8 cellular contexts compared by ENCODE assay signal in genomic region chr19:3403489-3404323, GRCh38. TPM values are rescaled to one million over a fixed set of nuclear protein-coding genes. Genes with fewer than 3 reads are reported as not detected.
DNase-seq lines count a peak whose midpoint lies in the region; ATAC-seq lines count a peak whose summit lies in the region.

No MANE protein-coding gene starts in this region.

- CTCF ChIA-PET in T-cell (lab: Charles Lee): no interaction called here

- no peaks in the 10 kb centered on the region for H3K4me1 Mint-ChIP-seq in activated T-helper 1 cell treated with anti-CD3 and anti-CD28 coated beads, Interleukin-12 subunit alpha, Interleukin-12 subunit beta, Interleukin-2, Interleukin-4 antibody, amounts not matched to agents 30 ng/mL and 10 ng/mL and 1 ng/mL, durations not matched to agents 14 hours and 24 hours and 36 hours (ENCODE audit: low read depth)
- H3K4me1 Mint-ChIP-seq in T-cell: peaks cover 0 to 6% (median 3%) of the 10 kb centered on the region in 3 donors

- peaks cover 5% of the 10 kb centered on the region for H3K9me3 Mint-ChIP-seq in activated T-helper 1 cell treated with anti-CD3 and anti-CD28 coated beads, Interleukin-12 subunit alpha, Interleukin-12 subunit beta, Interleukin-2, Interleukin-4 antibody, amounts not matched to agents 30 ng/mL and 10 ng/mL and 1 ng/mL, durations not matched to agents 14 hours and 24 hours and 36 hours
- no peaks in the 10 kb centered on the region for H3K9me3 Mint-ChIP-seq in T-cell

- H3K27ac ChIP-seq in GM23248: peak overlapping the region; percentile 97

- H3K4me3 Mint-ChIP-seq in activated T-helper 1 cell treated with anti-CD3 and anti-CD28 coated beads, Interleukin-12 subunit alpha, Interleukin-12 subunit beta, Interleukin-2, Interleukin-4 antibody, amounts not matched to agents 30 ng/mL and 10 ng/mL and 1 ng/mL, durations not matched to agents 14 hours and 24 hours and 36 hours: no peak overlapping the region
- H3K4me3 Mint-ChIP-seq in T-cell: no peak overlapping the region

- POLR2A ChIA-PET in T-cell (lab: Charles Lee): no interaction called here

- ATAC-seq in T-cell (replicated peaks in 1 of 4): no peak

- H3F3A ChIP-seq in GM23248 (ENCODE audit: insufficient read depth): peaks cover 10% of the 10 kb centered on the region

- no peaks in the 10 kb centered on the region for H3K9me3 ChIP-seq in GM23248 (ENCODE audit: low read depth)

- peaks cover 19% of the 10 kb centered on the region for H3K4me1 ChIP-seq in GM23248 (ENCODE audit: insufficient read depth)

- in situ Hi-C loops in GM23248 (cut with MboI): no loop called here

- H3K4me2 ChIP-seq in GM23248 (ENCODE audit: unreplicated experiment): peak overlapping the region; percentile 36

- peaks cover 89% of the 10 kb centered on the region for H3K79me2 ChIP-seq in GM23248 (ENCODE audit: insufficient read depth)

- no peaks in the 10 kb centered on the region for H3K27me3 Mint-ChIP-seq in activated T-helper 1 cell treated with anti-CD3 and anti-CD28 coated beads, Interleukin-12 subunit alpha, Interleukin-12 subunit beta, Interleukin-2, Interleukin-4 antibody, amounts not matched to agents 30 ng/mL and 10 ng/mL and 1 ng/mL, durations not matched to agents 14 hours and 24 hours and 36 hours (ENCODE audit: insufficient read depth)
- no peaks in the 10 kb centered on the region for H3K27me3 Mint-ChIP-seq in T-cell

- H3K4me3 ChIP-seq in GM23248 (peak overlapping the region; percentile 65), skeletal muscle cell (ENCODE audit: low read depth, low read length) (no peak overlapping the region)

- peak; percentile 97 for DNase-seq in GM23248
- DNase-seq in brain pericyte (ENCODE audit: low read depth, low spot score): peak; percentile 88
- DNase-seq in iPS-NIHi11 (ENCODE audit: low spot score): peak; percentile 54
- DNase-seq in skeletal muscle cell (ENCODE audit: low read depth): peak; percentile 83
- no peak for DNase-seq in activated T-helper 1 cell treated with anti-CD3 and anti-CD28 coated beads, Interleukin-12 subunit alpha, Interleukin-12 subunit beta, Interleukin-2, Interleukin-4 antibody, amounts not matched to agents 30 ng/mL and 10 ng/mL and 1 ng/mL, durations not matched to agents 14 hours and 24 hours and 36 hours (ENCODE audit: low spot score)
- DNase-seq in T-cell: no peak
- DNase-seq in HuH-7 (ENCODE audit: low spot score): no peak
- no peak for DNase-seq in NCI-H146 treated with DMSO at 0.1 percent for 48 hours (lab: John Stamatoyannopoulos, UW; ENCODE audit: unreplicated experiment)

- WGBS in GM23248 (ENCODE audit: low coverage in 1 of 2, low lambda C conversion rate in 2 of 2, missing lambda C conversion rate in 2 of 2), 2 experiments: 1 to 7% methylated on average over 23 to 47 of the region's 49 CpGs

- no peaks in the 10 kb centered on the region for H3K36me3 ChIP-seq in GM23248 (ENCODE audit: low read depth)

- H2AFZ ChIP-seq in GM23248: no peak overlapping the region

- no peaks in the 10 kb centered on the region for H3K9me2 ChIP-seq in GM23248 (ENCODE audit: insufficient read depth)

- intact Hi-C loops in activated T-helper 1 cell treated with anti-CD3 and anti-CD28 coated beads, Interleukin-12 subunit alpha, Interleukin-12 subunit beta, Interleukin-2, Interleukin-4 antibody, amounts not matched to agents 30 ng/mL and 10 ng/mL and 1 ng/mL, durations not matched to agents 14 hours and 24 hours and 36 hours (cut with micrococcal nuclease): no loop called here

- H3K27me3 ChIP-seq in GM23248 (replicated peaks; ENCODE audit: insufficient read depth): no peaks in the 10 kb centered on the region

- H4K20me1 ChIP-seq in GM23248 (ENCODE audit: insufficient read depth): no peaks in the 10 kb centered on the region

- no peaks in the 10 kb centered on the region for H3K36me3 Mint-ChIP-seq in activated T-helper 1 cell treated with anti-CD3 and anti-CD28 coated beads, Interleukin-12 subunit alpha, Interleukin-12 subunit beta, Interleukin-2, Interleukin-4 antibody, amounts not matched to agents 30 ng/mL and 10 ng/mL and 1 ng/mL, durations not matched to agents 14 hours and 24 hours and 36 hours (ENCODE audit: low read depth)
- peaks cover 13% of the 10 kb centered on the region for H3K36me3 Mint-ChIP-seq in T-cell

- H3K27ac Mint-ChIP-seq in activated T-helper 1 cell treated with anti-CD3 and anti-CD28 coated beads, Interleukin-12 subunit alpha, Interleukin-12 subunit beta, Interleukin-2, Interleukin-4 antibody, amounts not matched to agents 30 ng/mL and 10 ng/mL and 1 ng/mL, durations not matched to agents 14 hours and 24 hours and 36 hours: no peak overlapping the region
- H3K27ac Mint-ChIP-seq in T-cell: no peak overlapping the region

- H3K9ac ChIP-seq in GM23248: peak overlapping the region; percentile 98

RNA-seq across cellular contexts. Expression of gene NFIC, which starts 37.3 kb away (rescaled TPM):
- total RNA-seq in GM23248 (2014; rRNA removed; shearing (Covaris generic)): 50.4 and 51.9 TPM in 2 replicates
- polyA plus RNA-seq in GM23248 (2016; fragmentation: Nextera tagmentation; extraction: Ambion mirVana): 106 and 108 TPM in 2 replicates
- total RNA-seq in activated T-helper 1 cell treated with anti-CD3 and anti-CD28 coated beads, Interleukin-12 subunit alpha, Interleukin-12 subunit beta, Interleukin-2, Interleukin-4 antibody, amounts not matched to agents 30 ng/mL and 10 ng/mL and 1 ng/mL, durations not matched to agents 14 hours and 24 hours and 36 hours: 16.8 and 18.7 TPM in 2 replicates
- total RNA-seq in T-cell: 10 to 100 TPM; 27.1 to 41.7 (median 37.2) TPM

Comparison
In these comparisons a context has a peak if more than half of its experiments do, and no peak if none do; other contexts are left out.
1. DNase-seq: peak in GM23248 (single experiment), brain pericyte (single experiment), iPS-NIHi11 (single experiment) and skeletal muscle cell (single experiment); none in activated T-helper 1 cell treated with anti-CD3 and anti-CD28 coated beads, Interleukin-12 subunit alpha, Interleukin-12 subunit beta, Interleukin-2, Interleukin-4 antibody, amounts not matched to agents 30 ng/mL and 10 ng/mL and 1 ng/mL, durations not matched to agents 14 hours and 24 hours and 36 hours (single experiment), T-cell (0 of 34), HuH-7 (single experiment) and NCI-H146 treated with DMSO at 0.1 percent for 48 hours (single experiment).